In genomic region chr10:99654791-99655190, GRCh38 we compare ENCODE assay signal across 32 cellular contexts. TPM values are rescaled to one million over a fixed set of nuclear protein-coding genes. Genes with fewer than 3 reads are reported as not detected.
DNase-seq lines count a peak whose midpoint lies in the region; ATAC-seq, FAIRE-seq and TF ChIP-seq lines count a peak whose summit lies in the region.
"Had no signal": no experiment of that assay in that cellular context is flagged by ENCODE, and none has a peak within 500 bp of the region (broad histone marks: within the 10 kb centered on the region; RNA-seq: fewer than 3 reads in every experiment).

No MANE protein-coding gene starts in this region.

- BruUV-seq in K562 (replicated peaks; lab: Mats Ljungman, UMichigan), result no TSS peak

- no peak overlapping the region for H3K27ac ChIP-seq in K562 (ENCODE audit: extremely low read depth, low read depth, low read length)
- peak overlapping the region; percentile 98 for H3K27ac ChIP-seq in keratinocyte (ENCODE audit: control insufficient read depth, insufficient read depth, low read length)
- no peak overlapping the region for H3K27ac ChIP-seq in upper lobe of right lung
- H3K27ac ChIP-seq: esophagus muscularis mucosa, gastrocnemius medialis, hepatocyte, right lobe of liver, vagina had no signal

- intact Hi-C loops in K562 (cut with micrococcal nuclease) (no loop called here), upper lobe of right lung (cut with DNase I) (no loop called here)

- H3K4me1 ChIP-seq in K562 (replicated peaks in 1 of 2; ENCODE audit: control insufficient read depth in 2 of 2, insufficient read depth in 2 of 2, low read length in 2 of 2) (peaks cover 5 to 16% of the 10 kb centered on the region in 2 experiments; a peak in 4 of 5 replicates), keratinocyte (ENCODE audit: control insufficient read depth, extremely low read depth, insufficient read depth, low read length) (peaks cover 50% of the 10 kb centered on the region), upper lobe of right lung (peaks cover 4% of the 10 kb centered on the region)
- H3K4me1 ChIP-seq: right lobe of liver had no signal

- no peak overlapping the region for H3K27ac Mint-ChIP-seq in WTC11
- H3K27ac Mint-ChIP-seq: activated T-cell treated with anti-CD3 and anti-CD28 coated beads, Interleukin-2, amount 50 U/mL, for 72 hours; CD4-positive, alpha-beta T cell; IgD-negative memory B cell; memory B cell; stimulated activated effector memory CD8-positive, alpha-beta T cell treated with anti-CD3 and anti-CD28 coated beads, Interleukin-12 subunit alpha, Interleukin-12 subunit beta, amount 100 ng/mL, for 72 hours had no signal

- H3K36me3 ChIP-seq in K562 (ENCODE audit: control insufficient read depth, insufficient read depth, low read length), result no peaks in the 10 kb centered on the region
- H3K36me3 ChIP-seq in keratinocyte (ENCODE audit: control insufficient read depth in 2 of 2, extremely low read depth in 1 of 2, insufficient read depth in 2 of 2, low read length in 2 of 2), result no peaks in the 10 kb centered on the region
- no peaks in the 10 kb centered on the region for H3K36me3 ChIP-seq in upper lobe of right lung
- H3K36me3 ChIP-seq: esophagus muscularis mucosa, gastrocnemius medialis, right lobe of liver, vagina had no signal

- TF ChIP-seq CTCF in K562 (IDR thresholded peaks at IDR 0.05 in 2 of 3, conservative IDR thresholded peaks at IDR 0.05 in 1 of 3; ENCODE audit: insufficient read depth in 2 of 3, low read depth in 1 of 3, low read length in 3 of 3), result no peak
- TF ChIP-seq CTCF in keratinocyte (optimal IDR thresholded peaks at IDR 0.05 in 1 of 3, IDR thresholded peaks at IDR 0.05 in 1 of 3, conservative IDR thresholded peaks at IDR 0.05 in 1 of 3; ENCODE audit: extremely low read depth in 1 of 3, insufficient read depth in 2 of 3, low read length in 3 of 3), result no peak
- no peak for TF ChIP-seq CTCF in upper lobe of right lung (IDR thresholded peaks at IDR 0.05)
- TF ChIP-seq CTCF in WTC11 (IDR thresholded peaks at IDR 0.05), result no peak

- 36% methylated on average over 6 of the region's 6 CpGs for WGBS in K562 (ENCODE audit: insufficient coverage, low coverage, missing lambda C conversion rate)

- H3K4me2 ChIP-seq in K562 (ENCODE audit: insufficient read depth, low read length) (no peak overlapping the region), keratinocyte (ENCODE audit: control insufficient read depth, extremely low read depth, insufficient read depth, low read depth, low read length) (peak overlapping the region; percentile 79)
- H3K4me2 ChIP-seq: hepatocyte had no signal

- H3K9me3 ChIP-seq in K562 (replicated peaks; ENCODE audit: control insufficient read depth, insufficient read depth, low read depth, low read length) (no peaks in the 10 kb centered on the region), keratinocyte (ENCODE audit: control insufficient read depth, low read depth, low read length) (no peaks in the 10 kb centered on the region), upper lobe of right lung (no peaks in the 10 kb centered on the region)
- H3K9me3 ChIP-seq: esophagus muscularis mucosa, gastrocnemius medialis, right lobe of liver, vagina had no signal

- H4K20me1 ChIP-seq in K562 (replicated peaks; ENCODE audit: control insufficient read depth, insufficient read depth, low read length), result no peaks in the 10 kb centered on the region
- H4K20me1 ChIP-seq in keratinocyte (ENCODE audit: control insufficient read depth, extremely low read depth, insufficient read depth, low read length), result no peaks in the 10 kb centered on the region

- H3K36me3 Mint-ChIP-seq in WTC11, result no peaks in the 10 kb centered on the region
- H3K36me3 Mint-ChIP-seq: memory B cell; stimulated activated effector memory CD8-positive, alpha-beta T cell treated with anti-CD3 and anti-CD28 coated beads, Interleukin-12 subunit alpha, Interleukin-12 subunit beta, amount 100 ng/mL, for 72 hours had no signal

- peaks cover 7% of the 10 kb centered on the region for H3K4me1 Mint-ChIP-seq in WTC11

- H3K9me3 Mint-ChIP-seq in WTC11, result no peaks in the 10 kb centered on the region
- H3K9me3 Mint-ChIP-seq: activated T-cell treated with anti-CD3 and anti-CD28 coated beads, Interleukin-2, amount 50 U/mL, for 72 hours; CD4-positive, alpha-beta T cell; IgD-negative memory B cell; memory B cell; neural crest cell; stimulated activated effector memory CD8-positive, alpha-beta T cell treated with anti-CD3 and anti-CD28 coated beads, Interleukin-12 subunit alpha, Interleukin-12 subunit beta, amount 100 ng/mL, for 72 hours had no signal

- H3K27me3 ChIP-seq in K562 (ENCODE audit: control insufficient read depth in 2 of 2, insufficient read depth in 2 of 2, low read length in 2 of 2) (no peaks in the 10 kb centered on the region), keratinocyte (ENCODE audit: control insufficient read depth, extremely low read depth, insufficient read depth, low read length) (no peaks in the 10 kb centered on the region), upper lobe of right lung (no peaks in the 10 kb centered on the region)
- H3K27me3 ChIP-seq: gastrocnemius medialis, hepatocyte, right lobe of liver, vagina had no signal

- H3K9ac ChIP-seq in K562 (ENCODE audit: insufficient read depth in 1 of 2, low read depth in 2 of 2, low read length in 2 of 2), result no peak overlapping the region
- peak overlapping the region; percentile 42 for H3K9ac ChIP-seq in keratinocyte (ENCODE audit: control insufficient read depth, extremely low read depth, insufficient read depth, low read length)

- H2AFZ ChIP-seq in K562 (ENCODE audit: low read depth, low read length), result no peak overlapping the region
- no peak overlapping the region for H2AFZ ChIP-seq in keratinocyte (ENCODE audit: control insufficient read depth, low read length)
- H2AFZ ChIP-seq: hepatocyte had no signal

- H3K4me3 Mint-ChIP-seq in WTC11, result no peak overlapping the region
- H3K4me3 Mint-ChIP-seq: activated T-cell treated with anti-CD3 and anti-CD28 coated beads, Interleukin-2, amount 50 U/mL, for 72 hours; CD4-positive, alpha-beta T cell; IgD-negative memory B cell; memory B cell; neural crest cell; stimulated activated effector memory CD8-positive, alpha-beta T cell treated with anti-CD3 and anti-CD28 coated beads, Interleukin-12 subunit alpha, Interleukin-12 subunit beta, amount 100 ng/mL, for 72 hours had no signal

- in situ Hi-C loops in K562 (cut with MboI), result no loop called here

- H3K79me2 ChIP-seq in K562 (ENCODE audit: control insufficient read depth, insufficient read depth, low read length) (peaks cover 6% of the 10 kb centered on the region), keratinocyte (ENCODE audit: control insufficient read depth, insufficient read depth, low read length) (peaks cover 10% of the 10 kb centered on the region)

- no peak for TF ChIP-seq EP300 in K562 (IDR thresholded peaks at IDR 0.05; ENCODE audit: low read length)

- H3K4me3 ChIP-seq in K562 (no peak overlapping the region), keratinocyte (ENCODE audit: control insufficient read depth in 2 of 3, extremely low read depth in 1 of 3, insufficient read depth in 2 of 3, low read depth in 1 of 3, low read length in 3 of 3) (no peak overlapping the region), upper lobe of right lung (no peak overlapping the region)
- H3K4me3 ChIP-seq: esophagus muscularis mucosa, gastrocnemius medialis, GM12878, hepatocyte, right lobe of liver, vagina had no signal

- CTCF ChIA-PET in K562 (lab: Yijun Ruan, JAX; ENCODE audit: low intra/inter-chr PET ratio), result no interaction called here
- CTCF ChIA-PET in WTC11 (lab: Charles Lee), result no interaction called here

- FAIRE-seq in K562 (lab: Jason Lieb, UNC), result no peak
- FAIRE-seq in keratinocyte (lab: Jason Lieb, UNC), result peak; percentile 81
- FAIRE-seq: colon, D721Med, GM12878 had no signal

- DNase-seq in AML-193 (lab: John Stamatoyannopoulos, UW), result peak; percentile 17 to 34
- DNase-seq in NCI-H226, result peak; percentile 25
- DNase-seq in K562 (ENCODE audit: extremely low read depth in 1 of 4, low spot score in 3 of 4), result peak in 1 of 4 experiments; percentile 7
- DNase-seq in keratinocyte (ENCODE audit: low read depth, low spot score), result peak; percentile 80
- DNase-seq in upper lobe of right lung, result no peak
- no peak for DNase-seq in WTC11 (ENCODE audit: low spot score)
- DNase-seq in UCSD-AML1 (lab: John Stamatoyannopoulos, UW; ENCODE audit: unreplicated experiment), result no peak
- DNase-seq: activated CD4-positive, alpha-beta T cell treated with anti-CD3 and anti-CD28 coated beads, Interleukin-2, amount 50 U/mL, for 1 hour; activated naive CD4-positive, alpha-beta T cell treated with Interleukin-2 at 50 U/mL for 16 hours; activated T-cell treated with anti-CD3 and anti-CD28 coated beads, Interleukin-2, amount 50 U/mL, for 72 hours; amygdala; CD4-positive, alpha-beta T cell; effector memory CD4-positive, alpha-beta T cell; gastrocnemius medialis; NCI-H2029 treated with DMSO at 0.1 percent for 48 hours; posterior cingulate gyrus; right lobe of liver; stimulated activated CD4-positive, alpha-beta T cell treated with anti-CD3 and anti-CD28 coated beads, Interleukin-4, amount 100 ng/mL, for 24 hours; SW 1271; T-helper 9 cell had no signal

- TF ChIP-seq RAD21 in K562 (CRISPR knock-in tag; conservative IDR thresholded peaks at IDR 0.05 in 1 of 2, IDR thresholded peaks at IDR 0.05 in 1 of 2), result no peak

- no peaks in the 10 kb centered on the region for H3K9me1 ChIP-seq in K562 (ENCODE audit: control insufficient read depth, insufficient read depth, low read length)
- no peaks in the 10 kb centered on the region for H3K9me1 ChIP-seq in keratinocyte (ENCODE audit: control insufficient read depth, extremely low read depth, insufficient read depth, low read length)

- no peak for TF ChIP-seq POLR2A in K562 (conservative IDR thresholded peaks at IDR 0.05)

- H3K27me3 Mint-ChIP-seq in WTC11 (ENCODE audit: low read depth), result peaks cover 41% of the 10 kb centered on the region

- ATAC-seq in K562 (no peak), GM18858 (IDR thresholded peaks at IDR 0.05; ENCODE audit: unreplicated experiment) (no peak), upper lobe of right lung (no peak), WTC11 (no peak)
- ATAC-seq: activated T-cell treated with anti-CD3 and anti-CD28 coated beads, Interleukin-2, amount 50 U/mL, for 72 hours; gastrocnemius medialis; GM12878; right lobe of liver; Right ventricle myocardium inferior; stimulated activated effector memory CD8-positive, alpha-beta T cell treated with anti-CD3 and anti-CD28 coated beads, Interleukin-12 subunit alpha, Interleukin-12 subunit beta, amount 100 ng/mL, for 72 hours had no signal

- dilution Hi-C loops in keratinocyte (cut with MboI; ENCODE audit: extremely low pct_ligation_motif_present, low sequenced_read_pairs), result no loop called here

- POLR2A ChIA-PET in K562 (lab: Yijun Ruan, JAX) (no interaction called here), WTC11 (lab: Charles Lee) (interaction anchor here (0.6 kb wide), 1 partner anchor 113 kb away, joined by 3 read pairs; no protein-coding TSS in a partner anchor)

RNA-seq across cellular contexts. Expression of gene ENTPD7, which starts 4.5 kb away (rescaled TPM):
- 20.4 and 21.9 TPM in 2 replicates for total RNA-seq in K562 (2011; cell fraction: chromatin; rRNA removed; ENCODE audit: low replicate concordance)
- 17.8 and 19.3 TPM in 2 replicates for total RNA-seq in K562 (2011; cell fraction: nucleolus; rRNA removed)
- 27.2 and 30.6 TPM in 2 replicates for total RNA-seq in K562 (2011; cell fraction: nucleoplasm; rRNA removed)
- total RNA-seq in K562 (2014; rRNA removed), result 8.5 TPM in 2 replicates
- total RNA-seq in K562 (2014; rRNA removed; fragmentation: Illumina TruSeq; extraction: Trizol), result 10.2 and 11.9 TPM in 2 replicates
- total RNA-seq in K562 (2015; rRNA removed; fragmentation: Illumina TruSeq; extraction: Trizol), result 13.1 and 13.9 TPM in 2 replicates
- total RNA-seq in K562 (2021), result 10.6 TPM in 2 replicates
- polyA plus RNA-seq in K562 (2011; rRNA removed), result 12.4 and 13.2 TPM in 2 replicates
- 7.9 and 12.6 TPM in 2 replicates for polyA plus RNA-seq in K562 (2011; cell fraction: cytosol; rRNA removed)
- 3.6 and 6.2 TPM in 2 replicates for polyA plus RNA-seq in K562 (2011; cell fraction: nucleus; rRNA removed)
- 5.2 and 5.4 TPM in 2 replicates for polyA plus RNA-seq in K562 (2012)
- 7.7 and 7.9 TPM in 2 replicates for polyA plus RNA-seq in K562 (2014; fragmentation: Illumina TruSeq; extraction: Trizol)
- 1 to 10 TPM; 1.4 to 2.0 TPM for polyA plus RNA-seq in K562 (2014; fragmentation: Nextera tagmentation; extraction: Ambion mirVana)
- polyA plus RNA-seq in K562 (2014; rRNA removed), result 4.5 TPM in 2 replicates
- polyA minus RNA-seq in K562 (2011; rRNA and poly(A)+ RNA removed), result 30.8 and 32.3 TPM in 2 replicates
- polyA minus RNA-seq in K562 (2011; cell fraction: cytosol; rRNA and poly(A)+ RNA removed), result 13.0 TPM in 2 replicates
- polyA minus RNA-seq in K562 (2011; cell fraction: nucleus; rRNA and poly(A)+ RNA removed), result 5.8 and 11.1 TPM in 2 replicates
- 18.1 to 21.3 TPM (median 20.9 TPM) in 3 replicates for polyA plus RNA-seq in keratinocyte
- 7.1 TPM for polyA plus RNA-seq in keratinocyte (2011; ENCODE audit: low read depth)
- 7.8 and 12.1 TPM in 2 replicates for polyA plus RNA-seq in keratinocyte (2011; cell fraction: cytosol; rRNA removed)
- 25.0 and 28.5 TPM in 2 replicates for polyA plus RNA-seq in keratinocyte (2011; cell fraction: nucleus; rRNA removed)
- polyA plus RNA-seq in keratinocyte (2012; ENCODE audit: low replicate concordance), result 7.4 and 12.1 TPM in 2 replicates
- 18.2 to 60.4 TPM (median 50.2 TPM) in 3 replicates for polyA minus RNA-seq in keratinocyte
- 24.9 TPM for polyA minus RNA-seq in keratinocyte (2011; cell fraction: cytosol; rRNA and poly(A)+ RNA removed)
- polyA minus RNA-seq in keratinocyte (2011; cell fraction: nucleus; rRNA and poly(A)+ RNA removed), result 60.9 and 105 TPM in 2 replicates
- total RNA-seq in upper lobe of right lung, result 7.9 TPM
- total RNA-seq in WTC11 (2021), result 10.2 to 11.4 TPM (median 11.2 TPM) in 3 replicates

RNA-seq across cellular contexts. Expression of gene SLC25A28, which starts 34.6 kb away (rescaled TPM):
- total RNA-seq in K562 (2011; cell fraction: chromatin; rRNA removed; ENCODE audit: low replicate concordance), result 53.7 and 100 TPM in 2 replicates
- total RNA-seq in K562 (2011; cell fraction: nucleolus; rRNA removed), result 70.0 and 70.9 TPM in 2 replicates
- 66.4 and 69.9 TPM in 2 replicates for total RNA-seq in K562 (2011; cell fraction: nucleoplasm; rRNA removed)
- 6.2 and 12.7 TPM in 2 replicates for total RNA-seq in K562 (2014; rRNA removed)
- total RNA-seq in K562 (2014; rRNA removed; fragmentation: Illumina TruSeq; extraction: Trizol), result 13.6 and 15.1 TPM in 2 replicates
- total RNA-seq in K562 (2015; rRNA removed; fragmentation: Illumina TruSeq; extraction: Trizol), result 15.3 and 18.8 TPM in 2 replicates
- 18.5 and 20.3 TPM in 2 replicates for total RNA-seq in K562 (2021)
- 31.5 and 41.3 TPM in 2 replicates for polyA plus RNA-seq in K562 (2011; rRNA removed)
- 18.9 and 28.8 TPM in 2 replicates for polyA plus RNA-seq in K562 (2011; cell fraction: cytosol; rRNA removed)
- 190 and 236 TPM in 2 replicates for polyA plus RNA-seq in K562 (2011; cell fraction: nucleus; rRNA removed)
- 14.8 and 18.0 TPM in 2 replicates for polyA plus RNA-seq in K562 (2012)
- 25.9 and 32.3 TPM in 2 replicates for polyA plus RNA-seq in K562 (2014; fragmentation: Illumina TruSeq; extraction: Trizol)
- polyA plus RNA-seq in K562 (2014; fragmentation: Nextera tagmentation; extraction: Ambion mirVana), result 10 to 100 TPM in 1 of 2 experiments, 1 to 10 TPM in 1; 8.7 to 10.3 TPM
- 24.4 and 24.7 TPM in 2 replicates for polyA plus RNA-seq in K562 (2014; rRNA removed)
- 13.0 and 14.4 TPM in 2 replicates for polyA minus RNA-seq in K562 (2011; rRNA and poly(A)+ RNA removed)
- 6.4 and 7.4 TPM in 2 replicates for polyA minus RNA-seq in K562 (2011; cell fraction: cytosol; rRNA and poly(A)+ RNA removed)
- polyA minus RNA-seq in K562 (2011; cell fraction: nucleus; rRNA and poly(A)+ RNA removed), result 20.7 and 27.9 TPM in 2 replicates
- polyA plus RNA-seq in keratinocyte, result 35.7 to 70.4 TPM (median 52.3 TPM) in 3 replicates
- 38.6 TPM for polyA plus RNA-seq in keratinocyte (2011; ENCODE audit: low read depth)
- 32.3 and 32.7 TPM in 2 replicates for polyA plus RNA-seq in keratinocyte (2011; cell fraction: cytosol; rRNA removed)
- polyA plus RNA-seq in keratinocyte (2011; cell fraction: nucleus; rRNA removed), result 127 and 163 TPM in 2 replicates
- 25.9 and 43.2 TPM in 2 replicates for polyA plus RNA-seq in keratinocyte (2012; ENCODE audit: low replicate concordance)
- polyA minus RNA-seq in keratinocyte, result 34.9 to 50.0 TPM (median 40.9 TPM) in 3 replicates
- polyA minus RNA-seq in keratinocyte (2011; cell fraction: cytosol; rRNA and poly(A)+ RNA removed), result 29.9 TPM
- polyA minus RNA-seq in keratinocyte (2011; cell fraction: nucleus; rRNA and poly(A)+ RNA removed), result 21.9 and 32.6 TPM in 2 replicates
- 47.4 TPM for total RNA-seq in upper lobe of right lung
- total RNA-seq in WTC11 (2021), result 17.3 to 18.3 TPM (median 18.2 TPM) in 3 replicates

Comparison
In these comparisons a context has a peak if more than half of its experiments do, and no peak if none do; other contexts are left out.
1. DNase-seq: peak in AML-193 (2 of 2), NCI-H226 (single experiment) and keratinocyte (single experiment); none in upper lobe of right lung (single experiment), WTC11 (single experiment) and UCSD-AML1 (single experiment).